Comparison of ENCODE assay signal across 1 cellular context in the genomic region with DNA sequence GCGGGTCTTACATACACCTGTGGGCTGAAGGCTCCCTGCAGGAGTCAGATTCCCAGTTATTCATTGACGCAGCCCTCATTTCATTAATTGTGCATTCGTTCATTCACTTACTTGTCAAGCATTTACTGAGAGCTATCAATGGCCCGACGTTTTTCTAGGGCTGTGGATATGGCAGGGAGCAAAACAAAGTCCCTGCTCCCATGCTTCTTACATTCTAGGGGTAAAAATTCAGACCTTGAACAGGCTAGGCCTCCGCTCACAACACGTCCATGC.
TF ChIP-seq lines count a peak whose summit lies in the region.

No MANE protein-coding gene starts in this region.

TF ChIP-seq in GM12878, 131 proteins besides CTCF, POLR2A, EP300 and RAD21:
- TF ChIP-seq STAT3 (IDR thresholded peaks at IDR 0.05; ENCODE audit: low read depth, low read length) (no peak), ZNF24 (IDR thresholded peaks at IDR 0.05) (no peak), BMI1 (IDR thresholded peaks at IDR 0.05; ENCODE audit: borderline replicate concordance) (no peak), MTA2 (IDR thresholded peaks at IDR 0.05; ENCODE audit: low read depth) (no peak), FOS (IDR thresholded peaks at IDR 0.05; ENCODE audit: borderline replicate concordance, extremely low read depth, insufficient read length) (no peak), FOXM1 (IDR thresholded peaks at IDR 0.05; ENCODE audit: low read depth, low read length) (no peak), EZH2 (IDR thresholded peaks at IDR 0.05; ENCODE audit: borderline replicate concordance, control insufficient read depth, low read depth, low read length) (no peak), EGR1 (IDR thresholded peaks at IDR 0.05; ENCODE audit: borderline replicate concordance in 1 of 2, low read depth in 2 of 2, low read length in 2 of 2) (no peak), TCF3 (IDR thresholded peaks at IDR 0.05; ENCODE audit: borderline replicate concordance, insufficient read depth, low read depth, low read length) (no peak), RELB (IDR thresholded peaks at IDR 0.05; ENCODE audit: low read depth) (no peak), HDAC2 (IDR thresholded peaks at IDR 0.05) (no peak), YY1 (IDR thresholded peaks at IDR 0.05; ENCODE audit: low read depth, low read length) (no peak), NR2C1 (IDR thresholded peaks at IDR 0.05) (no peak)
